ENCODE assay signal across 20 cellular contexts in the genomic region with DNA sequence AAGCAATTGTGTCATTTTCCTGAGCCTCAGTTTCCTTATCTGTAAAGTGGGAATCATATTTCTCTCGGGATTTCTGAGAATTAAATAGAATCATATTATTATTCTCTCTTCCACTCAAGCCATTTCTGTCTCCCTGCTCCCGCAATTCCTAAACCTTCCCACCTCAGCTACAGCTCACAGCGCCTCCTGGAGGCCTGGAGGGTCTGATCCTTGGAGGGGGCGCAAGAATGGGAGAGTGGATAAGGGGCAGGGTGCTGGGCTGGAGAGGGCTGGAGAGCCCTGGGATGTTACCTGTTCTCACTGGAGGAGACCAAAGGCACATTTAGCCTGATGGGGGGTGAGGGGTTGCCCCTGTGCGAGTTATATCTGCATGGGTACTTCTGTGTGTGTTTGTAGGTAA. TPM values are rescaled to one million over a fixed set of nuclear protein-coding genes. Genes with fewer than 3 reads are reported as not detected.
DNase-seq lines count a peak whose midpoint lies in the region; ATAC-seq and TF ChIP-seq lines count a peak whose summit lies in the region.
"Had no signal": no experiment of that assay in that cellular context is flagged by ENCODE, and none has a peak within 500 bp of the region (broad histone marks: within the 10 kb centered on the region; RNA-seq: fewer than 3 reads in every experiment).

No MANE protein-coding gene starts in this region.

- H3K9ac ChIP-seq in neural progenitor cell = no peak overlapping the region
- H3K9ac ChIP-seq: parathyroid adenoma had no signal

- no peaks in the 10 kb centered on the region for H3F3A ChIP-seq in neural progenitor cell (ENCODE audit: low read depth)

- peak; percentile 47 for TF ChIP-seq CTCF in HFF-Myc (IDR thresholded peaks at IDR 0.05; ENCODE audit: low read depth, low read length, missing control alignments)
- peak; percentile 24; the same call in 1 of the 2 replicates for TF ChIP-seq CTCF in VCaP (conservative IDR thresholded peaks at IDR 0.05)
- TF ChIP-seq CTCF in neural progenitor cell (IDR thresholded peaks at IDR 0.05) = peak; percentile 34
- TF ChIP-seq CTCF in omental fat pad (IDR thresholded peaks at IDR 0.05) = no peak

- no peak overlapping the region for H3K27ac Mint-ChIP-seq in neural progenitor cell
- H3K27ac Mint-ChIP-seq: activated naive CD4-positive, alpha-beta T cell treated with anti-CD3 and anti-CD28 coated beads, Interleukin-2, amount 10 ng/mL, durations not matched to agents 7 days and 5 days had no signal

- H4K20me1 ChIP-seq in neural progenitor cell (ENCODE audit: low read depth) = no peaks in the 10 kb centered on the region

- no peak for ATAC-seq in omental fat pad (ENCODE audit: low FRiP score)

- DNase-seq in NCI-H748 (lab: John Stamatoyannopoulos, UW; ENCODE audit: unreplicated experiment) (peak; percentile 8), NCI-H748 treated with DMSO at 0.1 percent for 48 hours (lab: John Stamatoyannopoulos, UW) (no peak), HFF-Myc (ENCODE audit: extremely low read depth, low read depth) (no peak), neural progenitor cell (ENCODE audit: low spot score) (no peak), omental fat pad (ENCODE audit: low spot score) (no peak), SKM-1 (lab: John Stamatoyannopoulos, UW; ENCODE audit: unreplicated experiment) (no peak), DMS153 treated with DMSO at 0.1 percent for 48 hours (lab: John Stamatoyannopoulos, UW; ENCODE audit: unreplicated experiment) (no peak)
- DNase-seq: ACHN; activated naive CD4-positive, alpha-beta T cell treated with anti-CD3 and anti-CD28 coated beads, Interleukin-2, amount 10 ng/mL, durations not matched to agents 7 days and 5 days; Calu3; effector memory CD4-positive, alpha-beta T cell; NCI-H1092; SIG-M5; spleen; substantia nigra had no signal

- no peak overlapping the region for H3K4me2 ChIP-seq in neural progenitor cell

- no peaks in the 10 kb centered on the region for H3K36me3 Mint-ChIP-seq in neural progenitor cell
- H3K36me3 Mint-ChIP-seq: activated naive CD4-positive, alpha-beta T cell treated with anti-CD3 and anti-CD28 coated beads, Interleukin-2, amount 10 ng/mL, durations not matched to agents 7 days and 5 days had no signal

- no peaks in the 10 kb centered on the region for H3K4me1 ChIP-seq in neural progenitor cell
- H3K4me1 ChIP-seq: breast epithelium, parathyroid adenoma, spleen had no signal

- H3K27ac ChIP-seq in VCaP = no peak overlapping the region
- no peak overlapping the region for H3K27ac ChIP-seq in neural progenitor cell
- H3K27ac ChIP-seq: breast epithelium, parathyroid adenoma, spleen had no signal

- H3K27me3 Mint-ChIP-seq in neural progenitor cell (ENCODE audit: insufficient read depth, low read depth) = peaks cover 2% of the 10 kb centered on the region

- no peak overlapping the region for H3K4me3 Mint-ChIP-seq in neural progenitor cell
- H3K4me3 Mint-ChIP-seq: activated naive CD4-positive, alpha-beta T cell treated with anti-CD3 and anti-CD28 coated beads, Interleukin-2, amount 10 ng/mL, durations not matched to agents 7 days and 5 days had no signal

- H3K4me3 ChIP-seq in HFF-Myc (replicated peaks; ENCODE audit: low read depth, low read length) (no peak overlapping the region), neural progenitor cell (no peak overlapping the region)
- H3K4me3 ChIP-seq: breast epithelium, spleen had no signal

- H3K79me2 ChIP-seq in neural progenitor cell (ENCODE audit: low read depth) = no peaks in the 10 kb centered on the region
- H3K79me2 ChIP-seq: parathyroid adenoma had no signal

- H3K27me3 ChIP-seq in neural progenitor cell = no peaks in the 10 kb centered on the region
- H3K27me3 ChIP-seq: breast epithelium, spleen had no signal

- peaks cover 2% of the 10 kb centered on the region for H3K9me3 Mint-ChIP-seq in neural progenitor cell
- H3K9me3 Mint-ChIP-seq: activated naive CD4-positive, alpha-beta T cell treated with anti-CD3 and anti-CD28 coated beads, Interleukin-2, amount 10 ng/mL, durations not matched to agents 7 days and 5 days had no signal

- H3K9me3 ChIP-seq in neural progenitor cell (ENCODE audit: low read depth) = peaks cover 4% of the 10 kb centered on the region
- H3K9me3 ChIP-seq: breast epithelium had no signal

- no peak overlapping the region for H2AFZ ChIP-seq in neural progenitor cell (replicated peaks)
- H2AFZ ChIP-seq: parathyroid adenoma had no signal

- no peaks in the 10 kb centered on the region for H3K4me1 Mint-ChIP-seq in neural progenitor cell

- H3K36me3 ChIP-seq in neural progenitor cell = no peaks in the 10 kb centered on the region
- H3K36me3 ChIP-seq: breast epithelium, spleen had no signal

RNA-seq across cellular contexts. Expression of a gene that starts 31.1 kb away (rescaled TPM):
- 2.0 and 8.3 TPM in 2 replicates for total RNA-seq in neural progenitor cell (ENCODE audit: low replicate concordance)
- 1 to 10 TPM in 3 of 4 donors, under 1 TPM in 1; 0.32 to 6.5 (median 5.5) TPM for total RNA-seq in omental fat pad

RNA-seq across cellular contexts. Expression of a gene that starts 47.7 kb away (rescaled TPM):
- total RNA-seq in neural progenitor cell (ENCODE audit: low replicate concordance) = not detected in 2 replicates
- total RNA-seq in omental fat pad = not detected
- total RNA-seq: breast epithelium, Calu3, mucosa of gallbladder, NCI-H460, spleen had no signal

RNA-seq across cellular contexts. Expression of a gene that starts 57.1 kb away (rescaled TPM):
- total RNA-seq in neural progenitor cell (ENCODE audit: low replicate concordance) (24.7 and 45.6 TPM in 2 replicates), omental fat pad (100 to 1,000 TPM in 1 of 4 donors, 10 to 100 TPM in 3; 65.8 to 141 (median 78.7) TPM)

Comparison
In these comparisons a context has a peak if more than half of its experiments do, and no peak if none do; other contexts are left out.
1. CTCF ChIP-seq: peak in HFF-Myc (single experiment), VCaP (single experiment) and neural progenitor cell (single experiment); none in omental fat pad (0 of 3).